2 cellular contexts compared by ENCODE assay signal in the genomic region with DNA sequence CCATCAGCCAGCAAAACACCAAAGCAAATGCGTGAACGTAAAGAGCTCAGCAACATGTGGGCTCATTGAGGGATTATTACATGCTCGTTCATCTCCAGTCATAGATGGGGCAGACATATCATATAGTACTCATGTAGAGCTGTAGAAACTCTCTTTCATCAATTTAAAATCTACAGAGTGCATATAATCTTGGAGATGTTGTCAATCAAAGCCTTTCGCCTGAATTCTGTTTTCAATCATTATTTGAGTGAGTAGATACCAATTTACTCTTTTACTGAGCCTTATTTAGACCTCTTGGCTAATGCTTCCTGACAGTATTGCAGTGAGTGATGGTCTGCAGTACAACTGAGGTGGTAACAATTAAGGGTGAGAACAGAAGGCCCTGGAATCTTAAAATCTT.
TF ChIP-seq lines count a peak whose summit lies in the region.

No MANE protein-coding gene starts in this region.

TF ChIP-seq in GM23338, 12 proteins besides CTCF, POLR2A, EP300 and RAD21:
- TF ChIP-seq NANOG (IDR thresholded peaks at IDR 0.05; ENCODE audit: borderline replicate concordance) (no peak), ZNF114 (CRISPR knock-in tag; IDR thresholded peaks at IDR 0.05) (no peak)

TF ChIP-seq in H1, 55 proteins besides CTCF, POLR2A, EP300 and RAD21:
- no peak for TF ChIP-seq TEAD4 (IDR thresholded peaks at IDR 0.05; ENCODE audit: low read depth, low read length)
- no peak for TF ChIP-seq SP2 (IDR thresholded peaks at IDR 0.05; ENCODE audit: low read length)
- no peak for TF ChIP-seq SP1 (IDR thresholded peaks at IDR 0.05; ENCODE audit: low read depth, low read length)
- TF ChIP-seq TBP (IDR thresholded peaks at IDR 0.05; ENCODE audit: low read depth, low read length) = no peak
- TF ChIP-seq SUZ12 (IDR thresholded peaks at IDR 0.05; ENCODE audit: low read length) = no peak
- TF ChIP-seq CREB1 (IDR thresholded peaks at IDR 0.05) = no peak
- no peak for TF ChIP-seq ZNF274 (IDR thresholded peaks at IDR 0.05; ENCODE audit: borderline replicate concordance, extremely low read depth, low read length)
- no peak for TF ChIP-seq CBX5 (IDR thresholded peaks at IDR 0.05; ENCODE audit: low read depth, low read length)
- TF ChIP-seq RNF2 (IDR thresholded peaks at IDR 0.05; ENCODE audit: borderline replicate concordance, low read depth, low read length, missing control alignments, poor library complexity, severe bottlenecking) = no peak
- TF ChIP-seq RFX5 (IDR thresholded peaks at IDR 0.05; ENCODE audit: borderline replicate concordance, low read depth, low read length) = no peak
- TF ChIP-seq, protein P1, sequence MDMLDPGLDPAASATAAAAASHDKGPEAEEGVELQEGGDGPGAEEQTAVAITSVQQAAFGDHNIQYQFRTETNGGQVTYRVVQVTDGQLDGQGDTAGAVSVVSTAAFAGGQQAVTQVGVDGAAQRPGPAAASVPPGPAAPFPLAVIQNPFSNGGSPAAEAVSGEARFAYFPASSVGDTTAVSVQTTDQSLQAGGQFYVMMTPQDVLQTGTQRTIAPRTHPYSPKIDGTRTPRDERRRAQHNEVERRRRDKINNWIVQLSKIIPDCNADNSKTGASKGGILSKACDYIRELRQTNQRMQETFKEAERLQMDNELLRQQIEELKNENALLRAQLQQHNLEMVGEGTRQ (IDR thresholded peaks at IDR 0.05; ENCODE audit: low read length) = no peak
- TF ChIP-seq BRCA1 (IDR thresholded peaks at IDR 0.05; ENCODE audit: low read depth, low read length) = no peak
- TF ChIP-seq GABPA (IDR thresholded peaks at IDR 0.05; ENCODE audit: borderline replicate concordance, insufficient read depth, low read length) = no peak
- no peak for TF ChIP-seq NANOG (IDR thresholded peaks at IDR 0.05; ENCODE audit: insufficient read depth, low read depth, low read length, poor library complexity, severe bottlenecking)
- no peak for TF ChIP-seq BACH1 (IDR thresholded peaks at IDR 0.05; ENCODE audit: low read length)
TF ChIP-seq in H1: peak in this region for 0.
